ENCODE assay signal across 1 cellular context in genomic region chr6:79861023-79861422, GRCh38.
A peak's percentile ranks its signal among the peaks of the same experiment; 100 is the strongest.
TF ChIP-seq lines count a peak whose summit lies in the region.

No MANE protein-coding gene starts in this region.

TF ChIP-seq in K562, 482 proteins besides CTCF, POLR2A, EP300 and RAD21 (continued from another document):
- TF ChIP-seq NCOR1 (IDR thresholded peaks at IDR 0.05) (peak; percentile 29; the same call in 1 of the 2 replicates), TFE3 (CRISPR knock-in tag; IDR thresholded peaks at IDR 0.05) (no peak), KHSRP (IDR thresholded peaks at IDR 0.05) (no peak)
TF ChIP-seq in K562: peak in this region for 6.
